8 cellular contexts compared by ENCODE assay signal in the genomic region with DNA sequence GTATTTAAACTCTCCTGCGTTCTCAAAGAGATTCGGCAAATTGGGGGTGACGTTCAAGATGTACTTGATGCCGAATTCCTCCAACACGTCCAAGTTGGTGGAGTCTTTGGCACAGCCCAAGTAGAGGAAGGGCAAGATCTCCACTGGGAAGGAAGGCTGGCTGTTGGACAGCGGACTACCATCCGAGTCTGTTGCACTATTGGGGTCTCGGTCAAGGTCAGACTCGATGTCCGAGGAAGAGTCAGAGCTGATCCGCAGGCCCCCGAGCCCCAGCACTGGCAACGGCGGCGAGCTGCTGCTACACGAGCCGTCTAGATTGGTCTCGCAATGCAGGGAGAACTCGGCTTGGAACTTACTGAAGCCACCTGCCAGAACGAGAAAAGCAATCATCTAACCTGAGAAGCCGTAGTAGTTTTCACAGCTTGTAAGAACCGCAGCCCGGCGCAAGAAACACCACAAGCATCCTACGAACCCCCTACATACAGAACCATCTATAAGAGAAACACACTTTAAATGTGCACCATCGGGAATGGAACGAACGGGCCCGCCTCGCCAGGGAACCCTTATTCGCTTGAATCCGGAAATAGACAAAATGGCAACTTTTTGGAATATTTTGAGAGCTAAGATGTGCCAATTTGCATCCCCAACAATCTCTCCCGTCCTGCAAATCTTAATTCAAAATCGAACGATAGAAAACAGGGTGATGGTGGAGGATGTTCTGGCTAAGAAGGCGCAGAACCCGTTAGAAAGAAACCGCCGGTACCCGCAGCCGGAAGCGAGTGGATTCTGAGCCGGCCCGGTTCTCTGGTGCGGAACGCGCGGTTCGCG. TPM values are rescaled to one million over a fixed set of nuclear protein-coding genes. Genes with fewer than 3 reads are reported as not detected.
DNase-seq lines count a peak whose midpoint lies in the region; ATAC-seq and TF ChIP-seq lines count a peak whose summit lies in the region.

No MANE protein-coding gene starts in this region.

- peaks cover 56% of the 10 kb centered on the region for H3K36me3 Mint-ChIP-seq in HFFc6 (ENCODE audit: low read depth)

- peak overlapping the region; percentile 93 for H3K4me3 ChIP-seq in ACC112 (ENCODE audit: low read depth, low read length)
- H3K4me3 ChIP-seq in gastroesophageal sphincter = peak overlapping the region; percentile 82 to 86
- H3K4me3 ChIP-seq in trophoblast cell (ENCODE audit: low read depth, low read length) = peak overlapping the region; percentile 88

- H3K27me3 ChIP-seq in ACC112 (ENCODE audit: insufficient read depth, low read length) = no peaks in the 10 kb centered on the region
- no peaks in the 10 kb centered on the region for H3K27me3 ChIP-seq in gastroesophageal sphincter
- H3K27me3 ChIP-seq in trophoblast cell (ENCODE audit: insufficient read depth, low read length) = peaks cover 10% of the 10 kb centered on the region

- H3K79me1 ChIP-seq in trophoblast cell (ENCODE audit: low read length) = peaks cover 29% of the 10 kb centered on the region

- H3K79me2 ChIP-seq in ACC112 (ENCODE audit: control insufficient read depth, insufficient read depth, low read length, unreplicated experiment) (peaks cover 54% of the 10 kb centered on the region), trophoblast cell (ENCODE audit: control insufficient read depth, insufficient read depth, low read length, poor library complexity) (peaks cover 18% of the 10 kb centered on the region)

- 0 to 1% methylated on average over 22 to 24 of the region's 50 CpGs for WGBS in gastroesophageal sphincter (ENCODE audit: low coverage in 1 of 2), 2 donors
- no CpG with 5 or more reads among the region's 50 CpGs for WGBS in trophoblast cell (ENCODE audit: extremely low coverage, insufficient coverage, insufficient read length)

- H2AFZ ChIP-seq in ACC112 (ENCODE audit: low read length, unreplicated experiment) (no peak overlapping the region), trophoblast cell (ENCODE audit: insufficient read depth, low read length, poor library complexity) (peak overlapping the region; percentile 56)

- H3K27ac ChIP-seq in ACC112 (ENCODE audit: low read depth, low read length) (peak overlapping the region; percentile 86), gastroesophageal sphincter (peak overlapping the region; percentile 74 to 99 (median 99)), trophoblast cell (ENCODE audit: low read depth, low read length) (no peak overlapping the region)

- H3K4me2 ChIP-seq in trophoblast cell (ENCODE audit: low read length) = peak overlapping the region; percentile 89

- H4K8ac ChIP-seq in trophoblast cell (ENCODE audit: low read depth, low read length) = peak overlapping the region; percentile 3

- peak overlapping the region; percentile 96 for H3K4me3 Mint-ChIP-seq in HFFc6

- no peak for DNase-seq in HFFc6
- peak; percentile 54 to 55 for DNase-seq in activated T-cell treated with anti-CD3 and anti-CD28 coated beads, Interleukin-2, amount 50 U/mL, for 48 hours
- no peak for DNase-seq in trophoblast cell
- DNase-seq in HK-2 (ENCODE audit: unreplicated experiment) = no peak
- DNase-seq in dedifferentiated amniotic fluid mesenchymal stem cell (ENCODE audit: extremely low spot score) = no peak

- peaks cover 11% of the 10 kb centered on the region for H3K9me3 Mint-ChIP-seq in HFFc6

- H4K12ac ChIP-seq in trophoblast cell (ENCODE audit: low read depth, low read length) = no peak overlapping the region

- H3K27ac Mint-ChIP-seq in HFFc6 = peak overlapping the region; percentile 96

- peak overlapping the region; percentile 49 for H3K4ac ChIP-seq in trophoblast cell (ENCODE audit: low read depth, low read length)

- peak overlapping the region; percentile 66 for H3K14ac ChIP-seq in trophoblast cell (ENCODE audit: low read length)

- H2BK12ac ChIP-seq in trophoblast cell (ENCODE audit: low read length) = no peak overlapping the region

- TF ChIP-seq POLR2A in gastroesophageal sphincter (IDR thresholded peaks at IDR 0.05) = peak; percentile 7 to 35

- peaks cover 74% of the 10 kb centered on the region for H3K4me1 Mint-ChIP-seq in HFFc6 (ENCODE audit: low read depth)

- no peak overlapping the region for H4K91ac ChIP-seq in trophoblast cell (ENCODE audit: low read depth, low read length)

- H3K36me3 ChIP-seq in ACC112 (ENCODE audit: insufficient read depth, low read length) = peaks cover 27% of the 10 kb centered on the region
- H3K36me3 ChIP-seq in gastroesophageal sphincter = peaks cover 0 to 18% of the 10 kb centered on the region in 2 donors
- H3K36me3 ChIP-seq in trophoblast cell (ENCODE audit: control insufficient read depth in 1 of 2, insufficient read depth in 2 of 2, low read length in 2 of 2) = peaks cover 5 to 6% of the 10 kb centered on the region in 2 experiments

- TF ChIP-seq EP300 in gastroesophageal sphincter (IDR thresholded peaks at IDR 0.05) = no peak

- no peak for ATAC-seq in gastroesophageal sphincter
- no peak for ATAC-seq in GM18519 (IDR thresholded peaks at IDR 0.05; ENCODE audit: low FRiP score, unreplicated experiment)

- H2BK5ac ChIP-seq in trophoblast cell (ENCODE audit: low read depth, low read length, poor library complexity) = no peak overlapping the region

- H2AK5ac ChIP-seq in trophoblast cell (ENCODE audit: low read length) = no peak overlapping the region

- H3K27me3 Mint-ChIP-seq in HFFc6 (ENCODE audit: insufficient read depth) = peaks cover 25% of the 10 kb centered on the region

- H3K18ac ChIP-seq in trophoblast cell (ENCODE audit: low read length) = peak overlapping the region; percentile 24

- H3K23ac ChIP-seq in trophoblast cell (ENCODE audit: low read length) = no peak overlapping the region

- H3K4me1 ChIP-seq in ACC112 (ENCODE audit: control insufficient read depth, insufficient read depth, low read length, unreplicated experiment) (peaks cover 41% of the 10 kb centered on the region), gastroesophageal sphincter (peaks cover 0 to 61% (median 13%) of the 10 kb centered on the region in 3 donors), trophoblast cell (ENCODE audit: control insufficient read depth in 1 of 2, insufficient read depth in 2 of 2, low read length in 2 of 2) (peaks cover 15 to 20% of the 10 kb centered on the region in 2 experiments)

- H3K9me3 ChIP-seq in gastroesophageal sphincter = no peaks in the 10 kb centered on the region
- no peaks in the 10 kb centered on the region for H3K9me3 ChIP-seq in trophoblast cell (ENCODE audit: insufficient read depth, low read depth, low read length)

- H2BK120ac ChIP-seq in trophoblast cell (ENCODE audit: insufficient read depth, low read length, poor library complexity) = no peak overlapping the region

- no peak for TF ChIP-seq CTCF in HFFc6 (IDR thresholded peaks at IDR 0.05)
- TF ChIP-seq CTCF in gastroesophageal sphincter (IDR thresholded peaks at IDR 0.05) = no peak

- peak overlapping the region; percentile 85 for H3K9ac ChIP-seq in trophoblast cell (ENCODE audit: low read length)

RNA-seq across cellular contexts. Expression of a gene that starts 1.4 kb away (rescaled TPM):
- 10 to 100 TPM; 42.2 to 77.8 (median 46.2) TPM for total RNA-seq in HFFc6 (2021; fragmentation: NEBNext Ultra II Directional; extraction: Animal tissue kit (Norgen Biotek cat#: 25700))
- total RNA-seq in gastroesophageal sphincter = 10 to 100 TPM; 52.8 to 73.8 (median 58.5) TPM
- 7.5 and 8.0 TPM in 2 replicates for polyA plus RNA-seq in trophoblast cell (2013)

Comparison
In these comparisons a context has a peak if more than half of its experiments do, and no peak if none do; other contexts are left out.
1. DNase-seq: peak in activated T-cell treated with anti-CD3 and anti-CD28 coated beads, Interleukin-2, amount 50 U/mL, for 48 hours (2 of 2); none in HFFc6 (single experiment), trophoblast cell (0 of 2), HK-2 (single experiment) and dedifferentiated amniotic fluid mesenchymal stem cell (single experiment).
2. Peak in every context shown above with its lines, with median percentiles within 50 percentile points of each other: H3K4me3 ChIP-seq.